Comparison of ENCODE assay signal across 1 cellular context in genomic region chr16:70570967-70571570, GRCh38.
TF ChIP-seq lines count a peak whose summit lies in the region.

No MANE protein-coding gene starts in this region.

TF ChIP-seq in endothelial cell of umbilical vein, 7 proteins besides CTCF, POLR2A, EP300 and RAD21:
- TF ChIP-seq MYC (IDR thresholded peaks at IDR 0.05; ENCODE audit: low read depth, low read length) = no peak
- no peak for TF ChIP-seq FOS (IDR thresholded peaks at IDR 0.05; ENCODE audit: borderline replicate concordance, insufficient read depth, low read length)
- TF ChIP-seq GATA2 (IDR thresholded peaks at IDR 0.05; ENCODE audit: insufficient read depth, insufficient read length, low read depth, low read length) = no peak
- no peak for TF ChIP-seq POLR2AphosphoS5 (IDR thresholded peaks at IDR 0.05; ENCODE audit: insufficient read depth, low read depth, low read length)
- no peak for TF ChIP-seq EZH2 (IDR thresholded peaks at IDR 0.05; ENCODE audit: borderline replicate concordance, low read depth, low read length, severe bottlenecking)
- no peak for TF ChIP-seq JUN (IDR thresholded peaks at IDR 0.05; ENCODE audit: borderline replicate concordance, insufficient read depth, insufficient read length, low read depth)
- no peak for TF ChIP-seq MAX (IDR thresholded peaks at IDR 0.05; ENCODE audit: insufficient read depth, insufficient read length)
